Comparison of ENCODE assay signal across 8 cellular contexts in the genomic region with DNA sequence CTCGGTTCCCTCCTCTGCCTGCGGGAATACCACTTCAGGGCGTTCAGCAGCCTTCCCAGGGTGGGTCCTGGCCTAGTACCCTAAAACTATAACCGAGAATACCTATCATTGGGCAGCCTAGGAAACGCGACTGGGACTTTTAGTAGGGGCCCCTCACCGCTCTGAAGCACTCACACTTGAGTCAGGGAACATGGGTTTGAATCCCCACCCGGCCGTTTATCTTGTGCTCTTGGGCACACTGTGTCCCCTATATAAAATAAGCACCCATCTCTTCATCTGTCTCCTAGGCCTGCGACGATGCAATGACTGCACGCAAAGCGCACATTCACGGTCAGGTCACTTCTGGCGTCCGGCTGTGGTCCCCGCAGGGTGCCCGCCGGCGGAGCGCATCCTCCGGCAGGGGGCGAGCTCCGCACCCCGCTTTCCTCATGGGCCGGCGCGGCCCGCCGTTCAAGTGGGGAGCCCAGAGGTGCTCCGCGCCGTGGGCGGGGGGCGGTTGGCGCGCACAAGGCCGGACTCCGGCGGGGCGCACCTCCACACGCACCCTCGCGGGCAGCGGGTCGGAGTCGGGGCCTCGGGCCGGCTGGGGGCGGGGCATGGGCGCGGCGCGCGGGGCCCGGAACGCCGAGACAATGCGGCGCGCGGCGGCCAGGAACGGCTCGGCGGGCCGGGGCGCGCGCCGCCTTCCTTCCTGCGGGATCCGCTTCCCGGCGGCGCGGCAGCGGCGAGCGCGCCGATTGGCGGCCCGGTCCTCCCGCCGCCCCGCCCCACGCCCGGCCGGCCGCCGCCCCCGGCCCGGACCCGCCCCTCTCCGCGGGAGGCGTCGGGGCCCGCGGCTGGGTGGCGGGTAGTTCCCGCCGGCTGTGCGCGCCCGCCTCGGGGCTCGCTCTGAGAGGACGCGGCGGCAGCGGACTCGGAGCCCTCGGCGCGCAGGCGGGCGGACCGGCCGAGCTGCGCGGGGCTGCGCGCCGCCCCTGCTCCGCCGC. TPM values are rescaled to one million over a fixed set of nuclear protein-coding genes. Genes with fewer than 3 reads are reported as not detected.
A peak's percentile ranks its signal among the peaks of the same experiment; 100 is the strongest.
DNase-seq lines count a peak whose midpoint lies in the region; ATAC-seq and TF ChIP-seq lines count a peak whose summit lies in the region.

ASAP2 (plus strand) TSS at position 850 of the 986 bp plus-strand sequence. CDS start 293 bp downstream, outside the sequence.

- peaks cover 22% of the 10 kb centered on the region for H3K4me1 ChIP-seq in mucosa of descending colon (ENCODE audit: low read depth)
- H3K4me1 ChIP-seq in stomach smooth muscle (ENCODE audit: control insufficient read depth, insufficient read depth, low read length) = peaks cover 7% of the 10 kb centered on the region

- no peaks in the 10 kb centered on the region for H3K36me3 ChIP-seq in mucosa of descending colon (ENCODE audit: low read depth)
- no peaks in the 10 kb centered on the region for H3K36me3 ChIP-seq in stomach smooth muscle (ENCODE audit: control insufficient read depth in 2 of 2, insufficient read depth in 2 of 2, low read length in 2 of 2)

- POLR2A ChIA-PET in activated CD4-positive, alpha-beta T cell treated with anti-CD3 and anti-CD28 coated beads for 36 hours (lab: Charles Lee) = no interaction called here

- no peaks in the 10 kb centered on the region for H3K9me3 Mint-ChIP-seq in activated CD4-positive, alpha-beta T cell treated with anti-CD3 and anti-CD28 coated beads for 36 hours (ENCODE audit: low read depth)

- H3K4me3 Mint-ChIP-seq in activated CD4-positive, alpha-beta T cell treated with anti-CD3 and anti-CD28 coated beads for 36 hours = peak within 1 kb of the TSS; percentile 62

- H3K27ac ChIP-seq in stomach smooth muscle (ENCODE audit: low read length) = peak within 1 kb of the TSS; percentile 77

- peak; percentile 70 for DNase-seq in activated CD4-positive, alpha-beta T cell treated with anti-CD3 and anti-CD28 coated beads for 36 hours
- no peak for DNase-seq in activated CD4-positive, alpha-beta T cell treated with anti-CD3 and anti-CD28 coated beads, Interleukin-2, amount 50 U/mL, for 4 hours
- DNase-seq in NCI-H2227 treated with DMSO at 0.1 percent for 48 hours (lab: John Stamatoyannopoulos, UW) (peak; percentile 62), mucosa of descending colon (peak; percentile 78 to 88 (median 79))
- peak; percentile 31 for DNase-seq in activated CD8-positive, alpha-beta memory T cell treated with anti-CD3 and anti-CD28 coated beads, Interleukin-2, amount 50 U/mL, for 4 hours

- H3K4me1 Mint-ChIP-seq in activated CD4-positive, alpha-beta T cell treated with anti-CD3 and anti-CD28 coated beads for 36 hours = peaks cover 11% of the 10 kb centered on the region

- TF ChIP-seq CTCF in mucosa of descending colon (IDR thresholded peaks at IDR 0.05) = peak; percentile 80

- CTCF ChIA-PET in activated CD4-positive, alpha-beta T cell treated with anti-CD3 and anti-CD28 coated beads for 36 hours (lab: Charles Lee) = interaction anchor here (0.7 to 2.3 kb wide), 8 partner anchors 13 to 528 kb away, joined by 3 to 18 read pairs (median 4); no protein-coding TSS in a partner anchor

- H3K9ac ChIP-seq in stomach smooth muscle (ENCODE audit: low read length in 2 of 2) = peak within 1 kb of the TSS; percentile 71

- H3K27me3 ChIP-seq in stomach smooth muscle (ENCODE audit: control insufficient read depth in 1 of 2, insufficient read depth in 2 of 2, low read length in 2 of 2) = no peaks in the 10 kb centered on the region

- H3K36me3 Mint-ChIP-seq in activated CD4-positive, alpha-beta T cell treated with anti-CD3 and anti-CD28 coated beads for 36 hours (ENCODE audit: low read depth) = no peaks in the 10 kb centered on the region

- intact Hi-C loops in activated CD4-positive, alpha-beta T cell treated with anti-CD3 and anti-CD28 coated beads for 36 hours (cut with DNase I, micrococcal nuclease) = loop anchor here in 1 of 2 experiments (1.0 to 10.0 kb wide), 7 partner anchors 63 to 745 kb away; partner anchors contain the start of genes ADAM17, CPSF3, GRHL1 and ITGB1BP1
- intact Hi-C loops in mucosa of descending colon (cut with DNase I, micrococcal nuclease) = loop anchor here (10.0 kb wide), 1 partner anchor 129 kb away; no protein-coding TSS in a partner anchor

- peak; percentile 74 for ATAC-seq in activated CD4-positive, alpha-beta T cell treated with anti-CD3 and anti-CD28 coated beads for 36 hours
- ATAC-seq in HG02870 (IDR thresholded peaks at IDR 0.05; ENCODE audit: unreplicated experiment) (peak; percentile 47), esophagus mucosa (peak; percentile 75), mucosa of descending colon (peak; percentile 76)

- H3K27ac Mint-ChIP-seq in activated CD4-positive, alpha-beta T cell treated with anti-CD3 and anti-CD28 coated beads for 36 hours = no peak within 1 kb of the TSS

- H3K27me3 Mint-ChIP-seq in activated CD4-positive, alpha-beta T cell treated with anti-CD3 and anti-CD28 coated beads for 36 hours = peaks cover 43% of the 10 kb centered on the region

- H3K9me3 ChIP-seq in mucosa of descending colon (no peaks in the 10 kb centered on the region), stomach smooth muscle (ENCODE audit: control insufficient read depth in 2 of 2, low read length in 2 of 2) (no peaks in the 10 kb centered on the region)

- peak within 1 kb of the TSS; percentile 72 for H3K4me3 ChIP-seq in mucosa of descending colon
- H3K4me3 ChIP-seq in stomach smooth muscle (ENCODE audit: low read length in 2 of 2) = peak within 1 kb of the TSS; percentile 81 to 90

RNA-seq across cellular contexts. Expression of gene ASAP2, which starts in this region (rescaled TPM):
- under 1 TPM; 0.21 to 0.26 TPM for total RNA-seq in activated CD4-positive, alpha-beta T cell treated with anti-CD3 and anti-CD28 coated beads for 36 hours
- total RNA-seq in esophagus mucosa (6.4 TPM), mucosa of descending colon (10 to 100 TPM; 50.4 to 84.1 (median 50.5) TPM)

Comparison
In these comparisons a context has a peak if more than half of its experiments do, and no peak if none do; other contexts are left out.
1. Peak in DNase-seq and ATAC-seq in activated CD4-positive, alpha-beta T cell treated with anti-CD3 and anti-CD28 coated beads for 36 hours; RNA of the gene not detected or under 1 TPM.
2. DNase-seq: peak in NCI-H2227 treated with DMSO at 0.1 percent for 48 hours (single experiment), activated CD8-positive, alpha-beta memory T cell treated with anti-CD3 and anti-CD28 coated beads, Interleukin-2, amount 50 U/mL, for 4 hours (single experiment) and mucosa of descending colon (3 of 3); none in activated CD4-positive, alpha-beta T cell treated with anti-CD3 and anti-CD28 coated beads, Interleukin-2, amount 50 U/mL, for 4 hours (0 of 2).
3. Peak in every context shown above with its lines, with median percentiles within 50 percentile points of each other: ATAC-seq.